1 cellular context compared by ENCODE assay signal in genomic region chr18:40094441-40094840, GRCh38.
TF ChIP-seq lines count a peak whose summit lies in the region.

No MANE protein-coding gene starts in this region.

TF ChIP-seq in H1, 55 proteins besides CTCF, POLR2A, EP300 and RAD21 (continued from another document):
- TF ChIP-seq SRF (IDR thresholded peaks at IDR 0.05; ENCODE audit: low read depth, low read length): no peak
- no peak for TF ChIP-seq HDAC6 (IDR thresholded peaks at IDR 0.05; ENCODE audit: low read depth, low read length)
- no peak for TF ChIP-seq YY1 (IDR thresholded peaks at IDR 0.05; ENCODE audit: low read depth, low read length)
- TF ChIP-seq TEAD4 (IDR thresholded peaks at IDR 0.05; ENCODE audit: low read depth, low read length): no peak
